8 cellular contexts compared by ENCODE assay signal in genomic region chr15:40038654-40039543, GRCh38. TPM values are rescaled to one million over a fixed set of nuclear protein-coding genes. Genes with fewer than 3 reads are reported as not detected.
DNase-seq lines count a peak whose midpoint lies in the region; ATAC-seq and TF ChIP-seq lines count a peak whose summit lies in the region.

SRP14 (minus strand) TSS chr15:40039181; CDS start chr15:40039116, 65 bp downstream.

- peak within 1 kb of the TSS; percentile 85 for H3K4me3 ChIP-seq in GM12864 (ENCODE audit: low read depth, low read length)

- peak within 1 kb of the TSS; percentile 98 for H3K27ac Mint-ChIP-seq in activated naive CD8-positive, alpha-beta T cell

- no peaks in the 10 kb centered on the region for H3K27me3 Mint-ChIP-seq in activated naive CD8-positive, alpha-beta T cell

- H3K4me3 Mint-ChIP-seq in activated naive CD8-positive, alpha-beta T cell: peak within 1 kb of the TSS; percentile 99

- peak within 1 kb of the TSS; percentile 92 for H3K27ac ChIP-seq in temporal lobe (ENCODE audit: low read depth, low read length)

- peaks cover 46% of the 10 kb centered on the region for H3K4me1 Mint-ChIP-seq in activated naive CD8-positive, alpha-beta T cell (ENCODE audit: low read depth)

- peaks cover 10% of the 10 kb centered on the region for H3K36me3 Mint-ChIP-seq in activated naive CD8-positive, alpha-beta T cell

- TF ChIP-seq CTCF in GM12864 (IDR thresholded peaks at IDR 0.05; ENCODE audit: low read depth, low read length, missing control alignments): no peak
- no peak for TF ChIP-seq CTCF in omental fat pad (IDR thresholded peaks at IDR 0.05)

- peak; percentile 87 for DNase-seq in GM12864 (ENCODE audit: low read depth)
- peak; percentile 79 for DNase-seq in NCI-H1105 treated with DMSO at 0.1 percent for 48 hours (lab: John Stamatoyannopoulos, UW)
- peak; percentile 81 for DNase-seq in SKM-1 treated with dmso at 0.1 percent for 144 hours (lab: John Stamatoyannopoulos, UW; ENCODE audit: unreplicated experiment)
- peak; percentile 93 for DNase-seq in glomerular visceral epithelial cell (ENCODE audit: extremely low spot score)
- peak; percentile 94 for DNase-seq in omental fat pad (ENCODE audit: low spot score)

- no peaks in the 10 kb centered on the region for H3K9me3 Mint-ChIP-seq in activated naive CD8-positive, alpha-beta T cell (ENCODE audit: low read depth)

- peak; percentile 94 for ATAC-seq in HG02678 (IDR thresholded peaks at IDR 0.05; ENCODE audit: unreplicated experiment)
- ATAC-seq in omental fat pad (ENCODE audit: low FRiP score): peak; percentile 96

RNA-seq across cellular contexts. Expression of gene SRP14, which starts in this region (rescaled TPM):
- total RNA-seq in omental fat pad (100 to 1,000 TPM; 276 to 299 (median 286) TPM), temporal lobe (101 TPM)

Comparison
In these comparisons a context has a peak if more than half of its experiments do, and no peak if none do; other contexts are left out.
1. Peak in every context shown above with its lines: DNase-seq, ATAC-seq, H3K4me3 ChIP-seq and H3K27ac ChIP-seq.